In the genomic region with DNA sequence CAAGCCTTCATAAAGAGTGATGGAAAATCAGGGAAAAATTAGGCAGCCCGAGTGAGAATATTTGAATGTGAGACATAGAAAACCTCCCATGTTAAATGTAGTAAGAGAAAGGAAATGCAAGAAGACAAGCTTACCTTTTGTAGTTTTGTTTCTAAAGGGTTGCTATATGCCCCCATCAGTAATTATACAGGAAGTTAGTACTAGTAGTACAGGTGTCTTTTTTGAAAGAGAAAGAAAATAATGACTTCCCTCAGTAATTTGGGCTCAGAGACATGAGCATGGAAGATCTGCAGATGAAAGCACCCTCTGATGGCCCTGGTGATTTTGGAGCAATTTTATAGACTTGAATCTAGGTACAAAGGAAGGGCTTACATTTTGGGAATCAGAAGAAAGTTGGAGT, we compare ENCODE assay signal across 16 cellular contexts.
DNase-seq lines count a peak whose midpoint lies in the region; ATAC-seq, FAIRE-seq and TF ChIP-seq lines count a peak whose summit lies in the region.
"Had no signal": no experiment of that assay in that cellular context is flagged by ENCODE, and none has a peak within 500 bp of the region (broad histone marks: within the 10 kb centered on the region; RNA-seq: fewer than 3 reads in every experiment).

No MANE protein-coding gene starts in this region.

- peak overlapping the region; percentile 27 for H3K27ac ChIP-seq in CD4-positive, CD25-positive, alpha-beta regulatory T cell (ENCODE audit: insufficient read depth, low read length, poor library complexity, severe bottlenecking)
- H3K27ac ChIP-seq in psoas muscle = no peak overlapping the region
- H3K27ac ChIP-seq: neutrophil, transverse colon had no signal

- H3K4me3 ChIP-seq in CD4-positive, CD25-positive, alpha-beta regulatory T cell (ENCODE audit: low read depth, low read length) = no peak overlapping the region
- H3K4me3 ChIP-seq in psoas muscle = no peak overlapping the region
- H3K4me3 ChIP-seq: MG63, transverse colon had no signal

- H3K36me3 ChIP-seq in CD4-positive, CD25-positive, alpha-beta regulatory T cell (ENCODE audit: control insufficient read depth, insufficient read depth, low read length) = peaks cover 11% of the 10 kb centered on the region
- H3K36me3 ChIP-seq in psoas muscle (ENCODE audit: insufficient read depth in 1 of 2, low read depth in 1 of 2) = peaks cover 0 to 11% of the 10 kb centered on the region in 2 donors
- H3K36me3 ChIP-seq: MG63, neutrophil had no signal

- FAIRE-seq in GM19239 (lab: Jason Lieb, UNC) = peak; percentile 94

- H3K4me1 Mint-ChIP-seq in CD4-positive, CD25-positive, alpha-beta regulatory T cell = peaks cover 20 to 34% (median 22%) of the 10 kb centered on the region in 4 donors

- no peaks in the 10 kb centered on the region for H3K27me3 ChIP-seq in CD4-positive, CD25-positive, alpha-beta regulatory T cell (ENCODE audit: control insufficient read depth, insufficient read depth, low read length)
- no peaks in the 10 kb centered on the region for H3K27me3 ChIP-seq in psoas muscle (ENCODE audit: insufficient read depth in 3 of 3, low read length in 2 of 3)
- H3K27me3 ChIP-seq: MG63, neutrophil, transverse colon had no signal

- no peaks in the 10 kb centered on the region for H3K9me3 ChIP-seq in CD4-positive, CD25-positive, alpha-beta regulatory T cell (ENCODE audit: control insufficient read depth in 2 of 2, low read length in 2 of 2)
- no peaks in the 10 kb centered on the region for H3K9me3 ChIP-seq in psoas muscle
- H3K9me3 ChIP-seq: neutrophil, transverse colon had no signal

- peak in 1 of 2 donors; percentile 40 for ATAC-seq in CD4-positive, CD25-positive, alpha-beta regulatory T cell (ENCODE audit: low read depth in 2 of 2)
- ATAC-seq in HG02763 (IDR thresholded peaks at IDR 0.05; ENCODE audit: unreplicated experiment) (peak; percentile 83), HG03520 (IDR thresholded peaks at IDR 0.05; ENCODE audit: unreplicated experiment) (peak; percentile 93), psoas muscle (no peak)
- ATAC-seq: activated T-cell treated with anti-CD3 and anti-CD28 coated beads, Interleukin-2, amount 50 U/mL, for 4 hours had no signal

- peak in 1 of 3 donors; percentile 10 for DNase-seq in CD4-positive, CD25-positive, alpha-beta regulatory T cell
- DNase-seq in GM19239 (ENCODE audit: insufficient read length, low spot score) (no peak), HUDEP-2 (lab: John Stamatoyannopoulos, UW; ENCODE audit: unreplicated experiment in 76 of 76) (no peak), psoas muscle (no peak), NCI-H2227 (lab: John Stamatoyannopoulos, UW; ENCODE audit: unreplicated experiment) (no peak), DMS53 treated with DMSO at 0.1 percent for 48 hours (lab: John Stamatoyannopoulos, UW; ENCODE audit: unreplicated experiment) (no peak)
- DNase-seq: activated T-cell treated with anti-CD3 and anti-CD28 coated beads, Interleukin-2, amount 50 U/mL, for 4 hours; caudate nucleus; GF-D8; HCEC 1CT; MG63; T-helper 9 cell; transverse colon had no signal

- intact Hi-C loops in psoas muscle (cut with DNase I) = no loop called here

- no peaks in the 10 kb centered on the region for H3K27me3 Mint-ChIP-seq in CD4-positive, CD25-positive, alpha-beta regulatory T cell

- H3K4me1 ChIP-seq in CD4-positive, CD25-positive, alpha-beta regulatory T cell (ENCODE audit: control insufficient read depth, insufficient read depth, low read length, poor library complexity, severe bottlenecking) = no peaks in the 10 kb centered on the region
- H3K4me1 ChIP-seq in psoas muscle = no peaks in the 10 kb centered on the region
- H3K4me1 ChIP-seq: transverse colon had no signal

- peak overlapping the region; percentile 3 to 81 (median 60) for H3K27ac Mint-ChIP-seq in CD4-positive, CD25-positive, alpha-beta regulatory T cell

- H3K36me3 Mint-ChIP-seq in CD4-positive, CD25-positive, alpha-beta regulatory T cell = peaks cover 48% of the 10 kb centered on the region

- WGBS in psoas muscle, 3 donors = 83 to 89% (median 89%) methylated on average over 1 of the region's 1 CpG

- H3K9me3 Mint-ChIP-seq in CD4-positive, CD25-positive, alpha-beta regulatory T cell = peaks cover 0 to 8% (median 1%) of the 10 kb centered on the region in 7 donors

- no peak for TF ChIP-seq CTCF in psoas muscle (IDR thresholded peaks at IDR 0.05)

- H3K4me3 Mint-ChIP-seq in CD4-positive, CD25-positive, alpha-beta regulatory T cell = peak overlapping the region in 1 of 4 donors; percentile 8
- H3K4me3 Mint-ChIP-seq: activated T-cell treated with anti-CD3 and anti-CD28 coated beads, Interleukin-2, amount 50 U/mL, for 4 hours had no signal

Comparison
In these comparisons a context has a peak if more than half of its experiments do, and no peak if none do; other contexts are left out.
1. ATAC-seq: peak in HG02763 (single experiment) and HG03520 (single experiment); none in psoas muscle (0 of 4).